1 cellular context compared by ENCODE assay signal in the genomic region with DNA sequence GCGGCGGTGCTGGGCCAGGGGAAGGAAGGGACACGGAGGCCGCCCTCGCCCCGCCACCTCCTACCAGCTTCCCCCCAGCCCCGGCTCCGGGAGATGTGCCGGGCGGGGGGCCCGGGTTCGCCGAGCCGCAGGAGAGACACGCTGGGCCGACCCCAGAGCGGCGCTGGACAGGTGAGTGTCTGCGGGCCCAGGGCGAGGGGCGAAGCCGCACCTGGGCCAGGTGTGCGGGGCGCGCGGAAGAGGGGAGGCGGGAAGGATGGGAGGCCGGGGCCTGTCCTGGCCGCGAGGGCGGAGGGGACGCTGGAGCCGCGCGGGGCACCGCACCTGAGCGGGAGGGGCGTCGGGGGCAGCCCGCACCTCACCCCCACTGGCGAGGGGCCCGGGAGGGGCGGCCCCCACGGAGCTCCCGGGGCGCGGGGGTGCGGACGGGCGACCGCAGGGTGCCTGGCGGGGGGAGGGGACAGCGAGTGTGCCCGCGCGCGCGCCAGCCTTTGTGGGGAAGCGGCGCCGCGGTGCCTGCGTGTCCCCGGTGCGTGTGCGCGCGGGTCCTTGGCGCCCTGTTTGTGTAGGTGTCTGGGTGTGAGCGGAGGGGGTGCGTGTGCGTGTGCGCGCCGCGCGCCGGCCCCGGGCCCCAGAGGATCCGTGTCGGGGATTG.
A peak's percentile ranks its signal among the peaks of the same experiment; 100 is the strongest.
TF ChIP-seq lines count a peak whose summit lies in the region.
"Not testable (repeated sequence)": the region's sequence is repeated elsewhere in the genome, so short reads cannot be mapped to it uniquely, and the experiment has no call there.

No MANE protein-coding gene starts in this region.

TF ChIP-seq in K562, 482 proteins besides CTCF, POLR2A, EP300 and RAD21 (continued from another document):
- TF ChIP-seq ZBTB40 (IDR thresholded peaks at IDR 0.05) (0 out of 2 replicates have a peak, but pooled peaks have one; percentile 15), ZFX (CRISPR knock-in tag; IDR thresholded peaks at IDR 0.05) (peak; percentile 35; the same call in 1 of the 2 replicates), POLR2G (IDR thresholded peaks at IDR 0.05; ENCODE audit: low read depth, low read length) (peak; percentile 64), RBBP5 (IDR thresholded peaks at IDR 0.05; ENCODE audit: borderline replicate concordance, insufficient read depth, low read length, poor library complexity, severe bottlenecking) (peak; percentile 11), ZBTB7A (IDR thresholded peaks at IDR 0.05; ENCODE audit: borderline replicate concordance, control insufficient read depth, low read depth, low read length) (peak; percentile 51; the same call in 1 of the 2 replicates), RBFOX2 (IDR thresholded peaks at IDR 0.05; ENCODE audit: low read depth, low read length) (peak; percentile 57)
- not testable (repeated sequence) for TF ChIP-seq ZBTB40 (CRISPR knock-in tag; IDR thresholded peaks at IDR 0.05)
